In the genomic region with DNA sequence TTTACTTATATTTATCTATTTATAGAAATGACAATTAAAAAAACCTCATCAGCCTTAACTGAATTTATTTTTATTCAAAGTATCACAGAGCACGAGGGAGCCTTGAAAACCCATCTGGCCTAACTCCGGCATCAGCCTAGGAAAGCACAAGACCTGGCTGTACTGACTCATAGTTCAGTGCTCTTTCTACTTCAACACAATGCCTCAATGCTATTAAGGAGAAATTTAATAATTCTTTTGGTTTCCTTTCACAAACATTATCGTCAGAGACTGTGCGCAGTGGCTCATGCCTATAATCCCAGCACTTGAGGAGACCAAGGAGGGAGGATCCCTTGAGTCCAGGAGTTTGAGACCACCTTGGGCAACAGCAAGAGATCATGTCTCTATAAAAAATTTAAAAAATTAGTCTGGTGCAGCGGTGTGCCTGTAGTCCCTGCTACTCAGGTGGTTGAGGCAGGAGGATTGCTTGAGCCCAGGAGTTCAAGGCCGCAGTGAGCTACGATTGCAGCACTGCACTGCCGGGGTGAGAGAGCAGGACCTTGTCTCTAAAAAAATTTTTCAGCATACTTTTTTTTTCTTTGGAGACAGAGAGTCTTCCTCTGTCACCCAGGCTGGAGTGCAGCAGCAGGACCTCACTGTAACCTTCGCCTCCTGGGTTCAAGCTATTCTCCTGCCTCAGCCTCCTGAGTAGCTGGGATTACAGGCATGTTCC, we compare ENCODE assay signal across 1 cellular context.
TF ChIP-seq lines count a peak whose summit lies in the region.

No MANE protein-coding gene starts in this region.

TF ChIP-seq in HepG2, 621 proteins besides CTCF, POLR2A, EP300 and RAD21 (continued from another document and continues in another):
- TF ChIP-seq ZC3H4 (CRISPR knock-in tag; IDR thresholded peaks at IDR 0.05; ENCODE audit: borderline replicate concordance), result no peak
- 0 out of 2 replicates have a peak, but pooled peaks have one; percentile 34 for TF ChIP-seq KDM3A (CRISPR knock-in tag; IDR thresholded peaks at IDR 0.05; ENCODE audit: low read depth)
- TF ChIP-seq HNF4G (IDR thresholded peaks at IDR 0.05; ENCODE audit: borderline replicate concordance, low read depth, low read length), result 0 out of 2 replicates have a peak, but pooled peaks have one; percentile 31
- TF ChIP-seq HNF4G (CRISPR knock-in tag; IDR thresholded peaks at IDR 0.05; ENCODE audit: borderline replicate concordance, low read depth), result no peak
- no peak for TF ChIP-seq HNRNPLL (IDR thresholded peaks at IDR 0.05; ENCODE audit: low read depth, low read length, poor library complexity, severe bottlenecking)
- TF ChIP-seq RXRA (CRISPR knock-in tag; IDR thresholded peaks at IDR 0.05), result 0 out of 2 replicates have a peak, but pooled peaks have one; percentile 37
- TF ChIP-seq, protein P1, sequence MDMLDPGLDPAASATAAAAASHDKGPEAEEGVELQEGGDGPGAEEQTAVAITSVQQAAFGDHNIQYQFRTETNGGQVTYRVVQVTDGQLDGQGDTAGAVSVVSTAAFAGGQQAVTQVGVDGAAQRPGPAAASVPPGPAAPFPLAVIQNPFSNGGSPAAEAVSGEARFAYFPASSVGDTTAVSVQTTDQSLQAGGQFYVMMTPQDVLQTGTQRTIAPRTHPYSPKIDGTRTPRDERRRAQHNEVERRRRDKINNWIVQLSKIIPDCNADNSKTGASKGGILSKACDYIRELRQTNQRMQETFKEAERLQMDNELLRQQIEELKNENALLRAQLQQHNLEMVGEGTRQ (IDR thresholded peaks at IDR 0.05; ENCODE audit: low read depth, low read length), result no peak
- TF ChIP-seq, protein P1 (CRISPR knock-in tag; IDR thresholded peaks at IDR 0.05; ENCODE audit: borderline replicate concordance), result no peak
- no peak for TF ChIP-seq ZSCAN20 (CRISPR knock-in tag; IDR thresholded peaks at IDR 0.05; ENCODE audit: borderline replicate concordance)
- TF ChIP-seq ZBTB20 (CRISPR knock-in tag; IDR thresholded peaks at IDR 0.05; ENCODE audit: borderline replicate concordance, low read depth), result no peak
- no peak for TF ChIP-seq ZNF383 (CRISPR knock-in tag; IDR thresholded peaks at IDR 0.05; ENCODE audit: borderline replicate concordance)
- TF ChIP-seq, protein P2, sequence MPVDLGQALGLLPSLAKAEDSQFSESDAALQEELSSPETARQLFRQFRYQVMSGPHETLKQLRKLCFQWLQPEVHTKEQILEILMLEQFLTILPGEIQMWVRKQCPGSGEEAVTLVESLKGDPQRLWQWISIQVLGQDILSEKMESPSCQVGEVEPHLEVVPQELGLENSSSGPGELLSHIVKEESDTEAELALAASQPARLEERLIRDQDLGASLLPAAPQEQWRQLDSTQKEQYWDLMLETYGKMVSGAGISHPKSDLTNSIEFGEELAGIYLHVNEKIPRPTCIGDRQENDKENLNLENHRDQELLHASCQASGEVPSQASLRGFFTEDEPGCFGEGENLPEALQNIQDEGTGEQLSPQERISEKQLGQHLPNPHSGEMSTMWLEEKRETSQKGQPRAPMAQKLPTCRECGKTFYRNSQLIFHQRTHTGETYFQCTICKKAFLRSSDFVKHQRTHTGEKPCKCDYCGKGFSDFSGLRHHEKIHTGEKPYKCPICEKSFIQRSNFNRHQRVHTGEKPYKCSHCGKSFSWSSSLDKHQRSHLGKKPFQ (CRISPR knock-in tag; IDR thresholded peaks at IDR 0.05; ENCODE audit: insufficient replicate concordance), result no peak
- no peak for TF ChIP-seq ZNF605 (CRISPR knock-in tag; IDR thresholded peaks at IDR 0.05)
- peak; percentile 72 for TF ChIP-seq CEBPB (IDR thresholded peaks at IDR 0.05; ENCODE audit: borderline replicate concordance, low read depth, low read length)
- TF ChIP-seq KAT8 (CRISPR knock-in tag; IDR thresholded peaks at IDR 0.05), result 0 out of 2 replicates have a peak, but pooled peaks have one; percentile 14
- TF ChIP-seq, protein P3, sequence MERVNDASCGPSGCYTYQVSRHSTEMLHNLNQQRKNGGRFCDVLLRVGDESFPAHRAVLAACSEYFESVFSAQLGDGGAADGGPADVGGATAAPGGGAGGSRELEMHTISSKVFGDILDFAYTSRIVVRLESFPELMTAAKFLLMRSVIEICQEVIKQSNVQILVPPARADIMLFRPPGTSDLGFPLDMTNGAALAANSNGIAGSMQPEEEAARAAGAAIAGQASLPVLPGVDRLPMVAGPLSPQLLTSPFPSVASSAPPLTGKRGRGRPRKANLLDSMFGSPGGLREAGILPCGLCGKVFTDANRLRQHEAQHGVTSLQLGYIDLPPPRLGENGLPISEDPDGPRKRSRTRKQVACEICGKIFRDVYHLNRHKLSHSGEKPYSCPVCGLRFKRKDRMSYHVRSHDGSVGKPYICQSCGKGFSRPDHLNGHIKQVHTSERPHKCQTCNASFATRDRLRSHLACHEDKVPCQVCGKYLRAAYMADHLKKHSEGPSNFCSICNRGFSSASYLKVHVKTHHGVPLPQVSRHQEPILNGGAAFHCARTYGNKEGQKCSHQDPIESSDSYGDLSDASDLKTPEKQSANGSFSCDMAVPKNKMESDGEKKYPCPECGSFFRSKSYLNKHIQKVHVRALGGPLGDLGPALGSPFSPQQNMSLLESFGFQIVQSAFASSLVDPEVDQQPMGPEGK (CRISPR knock-in tag; IDR thresholded peaks at IDR 0.05), result no peak
- TF ChIP-seq, protein P4, sequence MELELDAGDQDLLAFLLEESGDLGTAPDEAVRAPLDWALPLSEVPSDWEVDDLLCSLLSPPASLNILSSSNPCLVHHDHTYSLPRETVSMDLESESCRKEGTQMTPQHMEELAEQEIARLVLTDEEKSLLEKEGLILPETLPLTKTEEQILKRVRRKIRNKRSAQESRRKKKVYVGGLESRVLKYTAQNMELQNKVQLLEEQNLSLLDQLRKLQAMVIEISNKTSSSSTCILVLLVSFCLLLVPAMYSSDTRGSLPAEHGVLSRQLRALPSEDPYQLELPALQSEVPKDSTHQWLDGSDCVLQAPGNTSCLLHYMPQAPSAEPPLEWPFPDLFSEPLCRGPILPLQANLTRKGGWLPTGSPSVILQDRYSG (CRISPR knock-in tag; IDR thresholded peaks at IDR 0.05), result no peak
- no peak for TF ChIP-seq SPEN (CRISPR knock-in tag; IDR thresholded peaks at IDR 0.05; ENCODE audit: low read depth)
- TF ChIP-seq, protein P5, sequence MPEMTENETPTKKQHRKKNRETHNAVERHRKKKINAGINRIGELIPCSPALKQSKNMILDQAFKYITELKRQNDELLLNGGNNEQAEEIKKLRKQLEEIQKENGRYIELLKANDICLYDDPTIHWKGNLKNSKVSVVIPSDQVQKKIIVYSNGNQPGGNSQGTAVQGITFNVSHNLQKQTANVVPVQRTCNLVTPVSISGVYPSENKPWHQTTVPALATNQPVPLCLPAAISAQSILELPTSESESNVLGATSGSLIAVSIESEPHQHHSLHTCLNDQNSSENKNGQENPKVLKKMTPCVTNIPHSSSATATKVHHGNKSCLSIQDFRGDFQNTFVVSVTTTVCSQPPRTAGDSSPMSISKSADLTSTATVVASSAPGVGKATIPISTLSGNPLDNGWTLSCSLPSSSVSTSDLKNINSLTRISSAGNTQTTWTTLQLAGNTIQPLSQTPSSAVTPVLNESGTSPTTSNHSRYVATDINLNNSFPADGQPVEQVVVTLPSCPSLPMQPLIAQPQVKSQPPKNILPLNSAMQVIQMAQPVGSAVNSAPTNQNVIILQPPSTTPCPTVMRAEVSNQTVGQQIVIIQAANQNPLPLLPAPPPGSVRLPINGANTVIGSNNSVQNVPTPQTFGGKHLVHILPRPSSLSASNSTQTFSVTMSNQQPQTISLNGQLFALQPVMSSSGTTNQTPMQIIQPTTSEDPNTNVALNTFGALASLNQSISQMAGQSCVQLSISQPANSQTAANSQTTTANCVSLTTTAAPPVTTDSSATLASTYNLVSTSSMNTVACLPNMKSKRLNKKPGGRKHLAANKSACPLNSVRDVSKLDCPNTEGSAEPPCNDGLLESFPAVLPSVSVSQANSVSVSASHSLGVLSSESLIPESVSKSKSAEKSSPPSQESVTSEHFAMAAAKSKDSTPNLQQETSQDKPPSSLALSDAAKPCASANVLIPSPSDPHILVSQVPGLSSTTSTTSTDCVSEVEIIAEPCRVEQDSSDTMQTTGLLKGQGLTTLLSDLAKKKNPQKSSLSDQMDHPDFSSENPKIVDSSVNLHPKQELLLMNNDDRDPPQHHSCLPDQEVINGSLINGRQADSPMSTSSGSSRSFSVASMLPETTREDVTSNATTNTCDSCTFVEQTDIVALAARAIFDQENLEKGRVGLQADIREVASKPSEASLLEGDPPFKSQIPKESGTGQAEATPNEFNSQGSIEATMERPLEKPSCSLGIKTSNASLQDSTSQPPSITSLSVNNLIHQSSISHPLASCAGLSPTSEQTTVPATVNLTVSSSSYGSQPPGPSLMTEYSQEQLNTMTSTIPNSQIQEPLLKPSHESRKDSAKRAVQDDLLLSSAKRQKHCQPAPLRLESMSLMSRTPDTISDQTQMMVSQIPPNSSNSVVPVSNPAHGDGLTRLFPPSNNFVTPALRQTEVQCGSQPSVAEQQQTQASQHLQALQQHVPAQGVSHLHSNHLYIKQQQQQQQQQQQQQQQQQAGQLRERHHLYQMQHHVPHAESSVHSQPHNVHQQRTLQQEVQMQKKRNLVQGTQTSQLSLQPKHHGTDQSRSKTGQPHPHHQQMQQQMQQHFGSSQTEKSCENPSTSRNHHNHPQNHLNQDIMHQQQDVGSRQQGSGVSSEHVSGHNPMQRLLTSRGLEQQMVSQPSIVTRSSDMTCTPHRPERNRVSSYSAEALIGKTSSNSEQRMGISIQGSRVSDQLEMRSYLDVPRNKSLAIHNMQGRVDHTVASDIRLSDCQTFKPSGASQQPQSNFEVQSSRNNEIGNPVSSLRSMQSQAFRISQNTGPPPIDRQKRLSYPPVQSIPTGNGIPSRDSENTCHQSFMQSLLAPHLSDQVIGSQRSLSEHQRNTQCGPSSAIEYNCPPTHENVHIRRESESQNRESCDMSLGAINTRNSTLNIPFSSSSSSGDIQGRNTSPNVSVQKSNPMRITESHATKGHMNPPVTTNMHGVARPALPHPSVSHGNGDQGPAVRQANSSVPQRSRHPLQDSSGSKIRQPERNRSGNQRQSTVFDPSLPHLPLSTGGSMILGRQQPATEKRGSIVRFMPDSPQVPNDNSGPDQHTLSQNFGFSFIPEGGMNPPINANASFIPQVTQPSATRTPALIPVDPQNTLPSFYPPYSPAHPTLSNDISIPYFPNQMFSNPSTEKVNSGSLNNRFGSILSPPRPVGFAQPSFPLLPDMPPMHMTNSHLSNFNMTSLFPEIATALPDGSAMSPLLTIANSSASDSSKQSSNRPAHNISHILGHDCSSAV (CRISPR knock-in tag; IDR thresholded peaks at IDR 0.05; ENCODE audit: borderline replicate concordance), result no peak
- TF ChIP-seq, protein P6, sequence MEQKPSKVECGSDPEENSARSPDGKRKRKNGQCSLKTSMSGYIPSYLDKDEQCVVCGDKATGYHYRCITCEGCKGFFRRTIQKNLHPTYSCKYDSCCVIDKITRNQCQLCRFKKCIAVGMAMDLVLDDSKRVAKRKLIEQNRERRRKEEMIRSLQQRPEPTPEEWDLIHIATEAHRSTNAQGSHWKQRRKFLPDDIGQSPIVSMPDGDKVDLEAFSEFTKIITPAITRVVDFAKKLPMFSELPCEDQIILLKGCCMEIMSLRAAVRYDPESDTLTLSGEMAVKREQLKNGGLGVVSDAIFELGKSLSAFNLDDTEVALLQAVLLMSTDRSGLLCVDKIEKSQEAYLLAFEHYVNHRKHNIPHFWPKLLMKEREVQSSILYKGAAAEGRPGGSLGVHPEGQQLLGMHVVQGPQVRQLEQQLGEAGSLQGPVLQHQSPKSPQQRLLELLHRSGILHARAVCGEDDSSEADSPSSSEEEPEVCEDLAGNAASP (CRISPR knock-in tag; IDR thresholded peaks at IDR 0.05; ENCODE audit: borderline replicate concordance), result no peak
- no peak for TF ChIP-seq ZNF746 (CRISPR knock-in tag; IDR thresholded peaks at IDR 0.05)
- TF ChIP-seq, protein P7, sequence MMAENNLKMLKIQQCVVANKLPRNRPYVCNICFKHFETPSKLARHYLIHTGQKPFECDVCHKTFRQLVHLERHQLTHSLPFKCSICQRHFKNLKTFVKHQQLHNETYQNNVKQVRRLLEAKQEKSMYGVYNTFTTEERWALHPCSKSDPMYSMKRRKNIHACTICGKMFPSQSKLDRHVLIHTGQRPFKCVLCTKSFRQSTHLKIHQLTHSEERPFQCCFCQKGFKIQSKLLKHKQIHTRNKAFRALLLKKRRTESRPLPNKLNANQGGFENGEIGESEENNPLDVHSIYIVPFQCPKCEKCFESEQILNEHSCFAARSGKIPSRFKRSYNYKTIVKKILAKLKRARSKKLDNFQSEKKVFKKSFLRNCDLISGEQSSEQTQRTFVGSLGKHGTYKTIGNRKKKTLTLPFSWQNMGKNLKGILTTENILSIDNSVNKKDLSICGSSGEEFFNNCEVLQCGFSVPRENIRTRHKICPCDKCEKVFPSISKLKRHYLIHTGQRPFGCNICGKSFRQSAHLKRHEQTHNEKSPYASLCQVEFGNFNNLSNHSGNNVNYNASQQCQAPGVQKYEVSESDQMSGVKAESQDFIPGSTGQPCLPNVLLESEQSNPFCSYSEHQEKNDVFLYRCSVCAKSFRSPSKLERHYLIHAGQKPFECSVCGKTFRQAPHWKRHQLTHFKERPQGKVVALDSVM (CRISPR knock-in tag; IDR thresholded peaks at IDR 0.05), result no peak; the same call in 1 of the 2 replicates
- TF ChIP-seq, protein P8, sequence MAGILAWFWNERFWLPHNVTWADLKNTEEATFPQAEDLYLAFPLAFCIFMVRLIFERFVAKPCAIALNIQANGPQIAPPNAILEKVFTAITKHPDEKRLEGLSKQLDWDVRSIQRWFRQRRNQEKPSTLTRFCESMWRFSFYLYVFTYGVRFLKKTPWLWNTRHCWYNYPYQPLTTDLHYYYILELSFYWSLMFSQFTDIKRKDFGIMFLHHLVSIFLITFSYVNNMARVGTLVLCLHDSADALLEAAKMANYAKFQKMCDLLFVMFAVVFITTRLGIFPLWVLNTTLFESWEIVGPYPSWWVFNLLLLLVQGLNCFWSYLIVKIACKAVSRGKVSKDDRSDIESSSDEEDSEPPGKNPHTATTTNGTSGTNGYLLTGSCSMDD (CRISPR knock-in tag; IDR thresholded peaks at IDR 0.05), result no peak
- no peak for TF ChIP-seq GATAD1 (CRISPR knock-in tag; IDR thresholded peaks at IDR 0.05)
- TF ChIP-seq POGZ (CRISPR knock-in tag; IDR thresholded peaks at IDR 0.05), result peak; percentile 6; the same call in 1 of the 2 replicates
